In the genomic region with DNA sequence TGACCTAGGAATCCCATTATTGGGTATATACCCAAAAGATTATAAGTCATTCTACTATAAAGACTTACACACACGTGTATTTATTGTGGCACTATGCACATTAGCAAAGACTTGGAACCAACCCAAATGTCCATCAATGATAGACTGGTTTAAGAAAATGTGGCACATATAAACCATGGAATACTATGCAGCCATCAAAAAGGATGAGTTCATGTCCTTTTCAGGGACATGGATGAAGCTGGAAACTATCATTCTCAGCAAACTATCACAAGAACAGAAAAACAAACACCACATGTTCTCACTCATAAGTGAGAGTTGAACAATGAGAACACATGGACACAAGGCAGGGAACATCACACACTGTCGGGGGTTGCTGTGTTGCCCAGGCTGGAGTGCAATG, we compare ENCODE assay signal across 12 cellular contexts. TPM values are rescaled to one million over a fixed set of nuclear protein-coding genes. Genes with fewer than 3 reads are reported as not detected.
"Had no signal": no experiment of that assay in that cellular context is flagged by ENCODE, and none has a peak within 500 bp of the region (broad histone marks: within the 10 kb centered on the region; RNA-seq: fewer than 3 reads in every experiment).

No MANE protein-coding gene starts in this region.

RNA-seq across cellular contexts. Expression of gene SLC35F4, which starts 10.2 kb away (rescaled TPM):
- total RNA-seq: OCI-LY7, PC-3, PC-9, Peyer's patch, Right ventricle myocardium inferior, Right ventricle myocardium superior, RPMI7951, SJCRH30, SJSA1, SK-MEL-5, T-cell had no signal
- polyA plus RNA-seq: SK-N-SH had no signal
